16 cellular contexts compared by ENCODE assay signal in the genomic region with DNA sequence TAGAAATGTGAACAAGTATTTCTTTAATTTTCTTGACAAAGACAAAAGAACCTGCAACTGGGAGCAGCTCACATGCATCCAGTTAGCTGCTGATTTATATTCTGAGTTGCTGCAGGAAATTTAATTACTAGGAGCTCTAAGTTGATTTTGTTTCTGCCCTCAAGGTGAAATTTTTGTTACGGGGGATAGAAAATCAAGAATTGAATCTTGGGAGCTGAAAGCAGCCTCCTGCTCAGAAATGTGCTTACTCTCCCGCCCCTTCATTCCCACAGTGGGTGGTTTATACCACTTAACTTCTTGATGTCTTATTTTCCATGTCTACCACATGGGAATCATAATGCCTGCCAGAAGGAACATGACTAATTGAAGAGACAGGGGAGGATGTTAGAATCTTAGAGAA.
DNase-seq lines count a peak whose midpoint lies in the region; ATAC-seq, FAIRE-seq and TF ChIP-seq lines count a peak whose summit lies in the region.
"Had no signal": no experiment of that assay in that cellular context is flagged by ENCODE, and none has a peak within 500 bp of the region (broad histone marks: within the 10 kb centered on the region; RNA-seq: fewer than 3 reads in every experiment).

No MANE protein-coding gene starts in this region.

- peaks cover 4% of the 10 kb centered on the region for H3K27me3 Mint-ChIP-seq in nephron (ENCODE audit: low read depth)
- no peaks in the 10 kb centered on the region for H3K27me3 Mint-ChIP-seq in Caco-2 (ENCODE audit: insufficient read depth, unreplicated experiment)
- H3K27me3 Mint-ChIP-seq: CD4-positive, CD25-positive, alpha-beta regulatory T cell had no signal

- no TSS peak for BruUV-seq in HepG2 (replicated peaks; lab: Mats Ljungman, UMichigan)
- BruUV-seq in Caco-2 (replicated peaks; lab: Mats Ljungman, UMichigan), result no TSS peak

- no peak for FAIRE-seq in HepG2 (lab: Jason Lieb, UNC)
- FAIRE-seq: H54 had no signal

- intact Hi-C loops in HepG2 (cut with micrococcal nuclease; ENCODE audit: unreplicated experiment), result no loop called here
- intact Hi-C loops in Caco-2 (cut with micrococcal nuclease; ENCODE audit: unreplicated experiment), result no loop called here

- TF ChIP-seq EP300 in HepG2 (IDR thresholded peaks at IDR 0.05; ENCODE audit: low read depth in 2 of 2, low read length in 2 of 2) (no peak), HepG2 (CRISPR knock-in tag; IDR thresholded peaks at IDR 0.05; ENCODE audit: borderline replicate concordance) (no peak)

- POLR2A ChIA-PET in HepG2 (lab: Yijun Ruan, JAX), result no interaction called here
- POLR2A ChIA-PET in Caco-2 (lab: Charles Lee), result no interaction called here

- ATAC-seq in HepG2, result no peak

- H3K79me2 ChIP-seq in HepG2 (ENCODE audit: insufficient read depth, low read length), result no peaks in the 10 kb centered on the region

- H3K36me3 ChIP-seq in HepG2 (replicated peaks in 1 of 2; ENCODE audit: control insufficient read depth in 1 of 2, insufficient read depth in 2 of 2, low read length in 2 of 2) (no peaks in the 10 kb centered on the region), Caco-2 (ENCODE audit: control insufficient read depth, insufficient read depth, low read length) (no peaks in the 10 kb centered on the region)
- H3K36me3 ChIP-seq: BLaER1 treated with 17β-estradiol and CSF1 and Interleukin-3, amounts not matched to agents 10 nM and 100 nM had no signal

- in situ Hi-C loops in HepG2 (cut with HindIII; ENCODE audit: extremely low pct_ligation_motif_present, low pct_unique_long_range_greater_than_20kb), result no loop called here

- TF ChIP-seq RAD21 in HepG2 (CRISPR knock-in tag; IDR thresholded peaks at IDR 0.05), result no peak

- peaks cover 9% of the 10 kb centered on the region for H3K9me3 Mint-ChIP-seq in nephron
- no peaks in the 10 kb centered on the region for H3K9me3 Mint-ChIP-seq in Caco-2 (ENCODE audit: unreplicated experiment)

- no peak overlapping the region for H2AFZ ChIP-seq in HepG2 (ENCODE audit: low read length)
- H2AFZ ChIP-seq: GM23248 had no signal

- H3K36me3 Mint-ChIP-seq in nephron (ENCODE audit: low read depth) (no peaks in the 10 kb centered on the region), Caco-2 (ENCODE audit: insufficient read depth, unreplicated experiment) (no peaks in the 10 kb centered on the region)
- H3K36me3 Mint-ChIP-seq: CD4-positive, CD25-positive, alpha-beta regulatory T cell had no signal

- H3K9ac ChIP-seq in HepG2 (ENCODE audit: insufficient read depth, low read depth, low read length), result no peak overlapping the region
- H3K9ac ChIP-seq: BLaER1 treated with 17β-estradiol and CSF1 and Interleukin-3, amounts not matched to agents 10 nM and 100 nM; GM23248 had no signal

- TF ChIP-seq POLR2A in HepG2 (IDR thresholded peaks at IDR 0.05; ENCODE audit: insufficient read depth in 1 of 2, low read depth in 2 of 2, low read length in 2 of 2), result no peak

- CTCF ChIA-PET in HepG2 (lab: Yijun Ruan, JAX; ENCODE audit: low intra/inter-chr PET ratio, low total read pairs), result no interaction called here
- CTCF ChIA-PET in Caco-2 (lab: Charles Lee), result no interaction called here

- H3K27me3 ChIP-seq in HepG2 (ENCODE audit: control insufficient read depth in 1 of 2, insufficient read depth in 2 of 2, low read length in 2 of 2) (no peaks in the 10 kb centered on the region), Caco-2 (replicated peaks; ENCODE audit: control insufficient read depth, insufficient read depth, low read length) (no peaks in the 10 kb centered on the region)
- H3K27me3 ChIP-seq: BLaER1 treated with 17β-estradiol and CSF1 and Interleukin-3, amounts not matched to agents 10 nM and 100 nM had no signal

- H3K27ac Mint-ChIP-seq in nephron, result peak overlapping the region in 2 of 3 experiments; percentile 7 to 27
- H3K27ac Mint-ChIP-seq in Caco-2 (ENCODE audit: unreplicated experiment), result no peak overlapping the region
- H3K27ac Mint-ChIP-seq: CD4-positive, CD25-positive, alpha-beta regulatory T cell had no signal

- H4K20me1 ChIP-seq in HepG2 (ENCODE audit: insufficient read depth, low read length), result no peaks in the 10 kb centered on the region
- H4K20me1 ChIP-seq: BLaER1 treated with 17β-estradiol and CSF1 and Interleukin-3, amounts not matched to agents 10 nM and 100 nM had no signal

- DNase-seq in NCI-H2227 (lab: John Stamatoyannopoulos, UW; ENCODE audit: unreplicated experiment) (peak; percentile 21), NCI-H2227 treated with DMSO at 0.1 percent for 48 hours (lab: John Stamatoyannopoulos, UW) (no peak), caudate nucleus (lab: John Stamatoyannopoulos, UW) (peak in 18 of 61 donors; percentile 4 to 80 (median 15)), HepG2 (ENCODE audit: low spot score) (no peak), Caco-2 (no peak), NCI-H2029 (lab: John Stamatoyannopoulos, UW) (no peak), HCEC 1CT (no peak)
- DNase-seq: AML-193; Calu3; CD4-positive, CD25-positive, alpha-beta regulatory T cell; DMS 273 treated with DMSO at 0.1 percent for 48 hours; GM23248 had no signal

- no peak overlapping the region for H3K4me3 Mint-ChIP-seq in nephron
- H3K4me3 Mint-ChIP-seq in Caco-2 (ENCODE audit: unreplicated experiment), result no peak overlapping the region
- H3K4me3 Mint-ChIP-seq: CD4-positive, CD25-positive, alpha-beta regulatory T cell had no signal

- H3K4me1 ChIP-seq in HepG2 (ENCODE audit: insufficient read depth, low read length) (no peaks in the 10 kb centered on the region), Caco-2 (no peaks in the 10 kb centered on the region)

- H3K4me3 ChIP-seq in HepG2 (replicated peaks in 1 of 3; ENCODE audit: insufficient read depth in 1 of 3, low read depth in 2 of 3, low read length in 3 of 3), result no peak overlapping the region
- H3K4me3 ChIP-seq in Caco-2 (ENCODE audit: low read depth, low read length), result no peak overlapping the region
- H3K4me3 ChIP-seq: BLaER1 treated with 17β-estradiol and CSF1 and Interleukin-3, amounts not matched to agents 10 nM and 100 nM; GM23248 had no signal

- peak overlapping the region; percentile 54 for H3K27ac ChIP-seq in caudate nucleus (ENCODE audit: low read depth, low read length)
- H3K27ac ChIP-seq in HepG2 (ENCODE audit: extremely low read length, insufficient read depth, low read length), result no peak overlapping the region
- H3K27ac ChIP-seq: 22Rv1; BLaER1 treated with 17β-estradiol and CSF1 and Interleukin-3, amounts not matched to agents 10 nM and 100 nM; GM23248 had no signal

- peaks cover 5% of the 10 kb centered on the region for H3K4me1 Mint-ChIP-seq in nephron
- H3K4me1 Mint-ChIP-seq in Caco-2 (ENCODE audit: low read depth, unreplicated experiment), result no peaks in the 10 kb centered on the region

- TF ChIP-seq CTCF in nephron (IDR thresholded peaks at IDR 0.05; ENCODE audit: unreplicated experiment in 3 of 3) (no peak), HepG2 (CRISPR knock-in tag; IDR thresholded peaks at IDR 0.05) (no peak), Caco-2 (IDR thresholded peaks at IDR 0.05; ENCODE audit: insufficient read depth in 1 of 2, low read depth in 1 of 2, low read length in 1 of 2, severe bottlenecking in 1 of 2, unreplicated experiment in 1 of 2) (no peak)

- 22% methylated on average over 2 of the region's 2 CpGs for WGBS in HepG2 (ENCODE audit: low lambda C conversion rate)

- H3K4me2 ChIP-seq in HepG2 (ENCODE audit: low read depth, low read length), result no peak overlapping the region
- H3K4me2 ChIP-seq: BLaER1 treated with 17β-estradiol and CSF1 and Interleukin-3, amounts not matched to agents 10 nM and 100 nM had no signal

- H3K9me3 ChIP-seq in HepG2 (ENCODE audit: low read length), result no peaks in the 10 kb centered on the region
- no peaks in the 10 kb centered on the region for H3K9me3 ChIP-seq in Caco-2

TF ChIP-seq in HepG2, 621 proteins besides CTCF, POLR2A, EP300 and RAD21 (continues in another document):
- TF ChIP-seq ZMAT3 (CRISPR knock-in tag; conservative IDR thresholded peaks at IDR 0.05) (no peak), ADNP (CRISPR knock-in tag; IDR thresholded peaks at IDR 0.05) (no peak), ZNF552 (CRISPR knock-in tag; IDR thresholded peaks at IDR 0.05; ENCODE audit: borderline replicate concordance) (no peak), ATAD3A (CRISPR knock-in tag; IDR thresholded peaks at IDR 0.05) (no peak), PHF20 (CRISPR knock-in tag; IDR thresholded peaks at IDR 0.05) (no peak), ZNF740 (CRISPR knock-in tag; IDR thresholded peaks at IDR 0.05) (no peak)
